In genomic region chr4:151865327-151865726, GRCh38 we compare ENCODE assay signal across 10 cellular contexts.
DNase-seq lines count a peak whose midpoint lies in the region; ATAC-seq and TF ChIP-seq lines count a peak whose summit lies in the region.
"Had no signal": no experiment of that assay in that cellular context is flagged by ENCODE, and none has a peak within 500 bp of the region (broad histone marks: within the 10 kb centered on the region; RNA-seq: fewer than 3 reads in every experiment).

No MANE protein-coding gene starts in this region.

- H4K20me1 ChIP-seq in DND-41 (ENCODE audit: insufficient read depth, low read length) = no peaks in the 10 kb centered on the region

- no peaks in the 10 kb centered on the region for H3K27me3 ChIP-seq in DND-41 (ENCODE audit: insufficient read depth, low read length, poor library complexity)
- no peaks in the 10 kb centered on the region for H3K27me3 ChIP-seq in colonic mucosa

- H3K9me3 ChIP-seq in DND-41 (ENCODE audit: insufficient read depth, low read length, severe bottlenecking) = no peaks in the 10 kb centered on the region
- no peaks in the 10 kb centered on the region for H3K9me3 ChIP-seq in colonic mucosa

- no peak for TF ChIP-seq CTCF in DND-41 (IDR thresholded peaks at IDR 0.05; ENCODE audit: borderline replicate concordance, extremely low read depth, low read length, poor library complexity, severe bottlenecking)
- TF ChIP-seq CTCF in colonic mucosa (IDR thresholded peaks at IDR 0.05) = no peak

- intact Hi-C loops in colonic mucosa (cut with DNase I) (no loop called here), posterior cingulate gyrus (cut with DNase I) (no loop called here)

- peak; percentile 59 for DNase-seq in DND-41
- DNase-seq in NCI-H2171 (lab: John Stamatoyannopoulos, UW) = peak; percentile 37
- DNase-seq in colonic mucosa = peak; percentile 32
- DNase-seq in posterior cingulate gyrus = peak; percentile 28 to 94 (median 70)
- DNase-seq in SW 1271 (lab: John Stamatoyannopoulos, UW) = no peak
- DNase-seq: activated CD4-positive, alpha-beta T cell treated with anti-CD3 and anti-CD28 coated beads for 36 hours had no signal

- H3K27ac ChIP-seq in DND-41 (ENCODE audit: low read length) = peak overlapping the region; percentile 82
- H3K27ac ChIP-seq in colonic mucosa = no peak overlapping the region

- H2AFZ ChIP-seq in DND-41 (ENCODE audit: low read depth, low read length) = peak overlapping the region; percentile 61

- H3K4me1 ChIP-seq in DND-41 (ENCODE audit: insufficient read depth, low read length) = peaks cover 29% of the 10 kb centered on the region
- no peaks in the 10 kb centered on the region for H3K4me1 ChIP-seq in colonic mucosa

- no peaks in the 10 kb centered on the region for H3K79me2 ChIP-seq in DND-41 (ENCODE audit: insufficient read depth, low read length)

- no peaks in the 10 kb centered on the region for H3K36me3 ChIP-seq in DND-41 (ENCODE audit: insufficient read depth, low read length)
- H3K36me3 ChIP-seq in colonic mucosa = no peaks in the 10 kb centered on the region

- H3K4me3 ChIP-seq in DND-41 (ENCODE audit: low read depth in 1 of 2, low read length in 2 of 2) = no peak overlapping the region
- no peak overlapping the region for H3K4me3 ChIP-seq in colonic mucosa

- H3K9ac ChIP-seq in DND-41 (ENCODE audit: low read depth, low read length) (peak overlapping the region; percentile 7), colonic mucosa (ENCODE audit: low read depth in 2 of 2, low read length in 2 of 2) (no peak overlapping the region)

- H3K4me2 ChIP-seq in DND-41 (ENCODE audit: insufficient read depth, low read length) = peak overlapping the region; percentile 28

- peak; percentile 44 for ATAC-seq in DND-41 (ENCODE audit: insufficient read depth, low read depth)
- ATAC-seq in HG03354 (IDR thresholded peaks at IDR 0.05; ENCODE audit: poor library complexity, severe bottlenecking, unreplicated experiment) = no peak
- no peak for ATAC-seq in HG03045 (IDR thresholded peaks at IDR 0.05; ENCODE audit: unreplicated experiment)
- no peak for ATAC-seq in GM19023 (IDR thresholded peaks at IDR 0.05; ENCODE audit: unreplicated experiment)
- ATAC-seq: activated CD4-positive, alpha-beta T cell treated with anti-CD3 and anti-CD28 coated beads for 36 hours; HCT116 had no signal

Comparison
In these comparisons a context has a peak if more than half of its experiments do, and no peak if none do; other contexts are left out.
1. DNase-seq: peak in DND-41 (single experiment), NCI-H2171 (single experiment), colonic mucosa (single experiment) and posterior cingulate gyrus (10 of 10); none in SW 1271 (0 of 2).